ENCODE assay signal across 8 cellular contexts in genomic region chr21:38351961-38352521, GRCh38.
DNase-seq lines count a peak whose midpoint lies in the region; ATAC-seq lines count a peak whose summit lies in the region.

No MANE protein-coding gene starts in this region.

- DNase-seq in EL (peak; percentile 82), NCI-H1436 (lab: John Stamatoyannopoulos, UW) (peak; percentile 43), dedifferentiated amniotic fluid mesenchymal stem cell (ENCODE audit: extremely low spot score) (peak; percentile 34), non-pigmented ciliary epithelial cell (ENCODE audit: low read depth) (peak; percentile 60)

- ATAC-seq in GM21367 (IDR thresholded peaks at IDR 0.05; ENCODE audit: unreplicated experiment) (no peak), HG03460 (IDR thresholded peaks at IDR 0.05; ENCODE audit: unreplicated experiment) (no peak), HG02973 (IDR thresholded peaks at IDR 0.05; ENCODE audit: unreplicated experiment) (no peak), HG02981 (IDR thresholded peaks at IDR 0.05; ENCODE audit: unreplicated experiment) (no peak)
